1 cellular context compared by ENCODE assay signal in the genomic region with DNA sequence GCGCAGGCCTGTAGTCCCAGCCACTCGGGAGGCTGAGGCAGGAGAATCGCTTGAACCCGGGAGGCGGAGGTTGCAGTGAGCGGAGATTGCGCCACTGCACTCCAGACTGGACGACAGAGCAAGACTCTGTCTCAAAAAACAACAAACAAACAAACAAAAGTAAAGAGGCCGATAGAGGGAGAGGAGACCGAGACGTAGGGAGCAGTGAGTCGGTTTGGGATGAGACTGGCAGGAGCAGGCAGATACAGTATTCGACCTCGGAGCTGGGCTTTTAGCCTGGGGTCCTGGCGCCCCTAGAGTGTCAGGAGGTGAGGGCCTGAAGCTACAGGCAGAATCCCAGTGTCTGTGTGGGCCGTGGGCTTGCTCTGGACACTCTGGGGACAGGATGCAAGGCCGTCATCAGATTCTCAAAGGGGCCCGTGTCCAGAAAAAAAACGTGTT.
TF ChIP-seq lines count a peak whose summit lies in the region.

No MANE protein-coding gene starts in this region.

TF ChIP-seq in HCT116, 20 proteins besides CTCF, POLR2A, EP300 and RAD21:
- TF ChIP-seq, protein P1, sequence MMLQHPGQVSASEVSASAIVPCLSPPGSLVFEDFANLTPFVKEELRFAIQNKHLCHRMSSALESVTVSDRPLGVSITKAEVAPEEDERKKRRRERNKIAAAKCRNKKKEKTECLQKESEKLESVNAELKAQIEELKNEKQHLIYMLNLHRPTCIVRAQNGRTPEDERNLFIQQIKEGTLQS (IDR thresholded peaks at IDR 0.05): no peak
- no peak for TF ChIP-seq POLR2AphosphoS5 (IDR thresholded peaks at IDR 0.05; ENCODE audit: low read depth, low read length)
- no peak for TF ChIP-seq TCF7L2 (IDR thresholded peaks at IDR 0.05; ENCODE audit: borderline replicate concordance, extremely low read depth, insufficient read depth, insufficient read length)
- TF ChIP-seq, protein P2, sequence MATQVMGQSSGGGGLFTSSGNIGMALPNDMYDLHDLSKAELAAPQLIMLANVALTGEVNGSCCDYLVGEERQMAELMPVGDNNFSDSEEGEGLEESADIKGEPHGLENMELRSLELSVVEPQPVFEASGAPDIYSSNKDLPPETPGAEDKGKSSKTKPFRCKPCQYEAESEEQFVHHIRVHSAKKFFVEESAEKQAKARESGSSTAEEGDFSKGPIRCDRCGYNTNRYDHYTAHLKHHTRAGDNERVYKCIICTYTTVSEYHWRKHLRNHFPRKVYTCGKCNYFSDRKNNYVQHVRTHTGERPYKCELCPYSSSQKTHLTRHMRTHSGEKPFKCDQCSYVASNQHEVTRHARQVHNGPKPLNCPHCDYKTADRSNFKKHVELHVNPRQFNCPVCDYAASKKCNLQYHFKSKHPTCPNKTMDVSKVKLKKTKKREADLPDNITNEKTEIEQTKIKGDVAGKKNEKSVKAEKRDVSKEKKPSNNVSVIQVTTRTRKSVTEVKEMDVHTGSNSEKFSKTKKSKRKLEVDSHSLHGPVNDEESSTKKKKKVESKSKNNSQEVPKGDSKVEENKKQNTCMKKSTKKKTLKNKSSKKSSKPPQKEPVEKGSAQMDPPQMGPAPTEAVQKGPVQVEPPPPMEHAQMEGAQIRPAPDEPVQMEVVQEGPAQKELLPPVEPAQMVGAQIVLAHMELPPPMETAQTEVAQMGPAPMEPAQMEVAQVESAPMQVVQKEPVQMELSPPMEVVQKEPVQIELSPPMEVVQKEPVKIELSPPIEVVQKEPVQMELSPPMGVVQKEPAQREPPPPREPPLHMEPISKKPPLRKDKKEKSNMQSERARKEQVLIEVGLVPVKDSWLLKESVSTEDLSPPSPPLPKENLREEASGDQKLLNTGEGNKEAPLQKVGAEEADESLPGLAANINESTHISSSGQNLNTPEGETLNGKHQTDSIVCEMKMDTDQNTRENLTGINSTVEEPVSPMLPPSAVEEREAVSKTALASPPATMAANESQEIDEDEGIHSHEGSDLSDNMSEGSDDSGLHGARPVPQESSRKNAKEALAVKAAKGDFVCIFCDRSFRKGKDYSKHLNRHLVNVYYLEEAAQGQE (IDR thresholded peaks at IDR 0.05; ENCODE audit: low read depth): no peak
- no peak for TF ChIP-seq JUND (IDR thresholded peaks at IDR 0.05)
- no peak for TF ChIP-seq SP1 (IDR thresholded peaks at IDR 0.05; ENCODE audit: low read depth)
- TF ChIP-seq, protein P3, sequence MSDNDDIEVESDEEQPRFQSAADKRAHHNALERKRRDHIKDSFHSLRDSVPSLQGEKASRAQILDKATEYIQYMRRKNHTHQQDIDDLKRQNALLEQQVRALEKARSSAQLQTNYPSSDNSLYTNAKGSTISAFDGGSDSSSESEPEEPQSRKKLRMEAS (IDR thresholded peaks at IDR 0.05): no peak
- no peak for TF ChIP-seq SRF (IDR thresholded peaks at IDR 0.05; ENCODE audit: low read depth)
- TF ChIP-seq, protein P4, sequence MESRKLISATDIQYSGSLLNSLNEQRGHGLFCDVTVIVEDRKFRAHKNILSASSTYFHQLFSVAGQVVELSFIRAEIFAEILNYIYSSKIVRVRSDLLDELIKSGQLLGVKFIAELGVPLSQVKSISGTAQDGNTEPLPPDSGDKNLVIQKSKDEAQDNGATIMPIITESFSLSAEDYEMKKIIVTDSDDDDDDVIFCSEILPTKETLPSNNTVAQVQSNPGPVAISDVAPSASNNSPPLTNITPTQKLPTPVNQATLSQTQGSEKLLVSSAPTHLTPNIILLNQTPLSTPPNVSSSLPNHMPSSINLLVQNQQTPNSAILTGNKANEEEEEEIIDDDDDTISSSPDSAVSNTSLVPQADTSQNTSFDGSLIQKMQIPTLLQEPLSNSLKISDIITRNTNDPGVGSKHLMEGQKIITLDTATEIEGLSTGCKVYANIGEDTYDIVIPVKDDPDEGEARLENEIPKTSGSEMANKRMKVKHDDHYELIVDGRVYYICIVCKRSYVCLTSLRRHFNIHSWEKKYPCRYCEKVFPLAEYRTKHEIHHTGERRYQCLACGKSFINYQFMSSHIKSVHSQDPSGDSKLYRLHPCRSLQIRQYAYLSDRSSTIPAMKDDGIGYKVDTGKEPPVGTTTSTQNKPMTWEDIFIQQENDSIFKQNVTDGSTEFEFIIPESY (IDR thresholded peaks at IDR 0.05; ENCODE audit: extremely low read depth, insufficient replicate concordance, low read length): no peak
- no peak for TF ChIP-seq YY1 (IDR thresholded peaks at IDR 0.05; ENCODE audit: extremely low read depth, insufficient replicate concordance, low read depth, low read length)
- no peak for TF ChIP-seq EZH2phosphoT487 (IDR thresholded peaks at IDR 0.05; ENCODE audit: borderline replicate concordance)
- no peak for TF ChIP-seq ZFX (IDR thresholded peaks at IDR 0.05)
